In the genomic region with DNA sequence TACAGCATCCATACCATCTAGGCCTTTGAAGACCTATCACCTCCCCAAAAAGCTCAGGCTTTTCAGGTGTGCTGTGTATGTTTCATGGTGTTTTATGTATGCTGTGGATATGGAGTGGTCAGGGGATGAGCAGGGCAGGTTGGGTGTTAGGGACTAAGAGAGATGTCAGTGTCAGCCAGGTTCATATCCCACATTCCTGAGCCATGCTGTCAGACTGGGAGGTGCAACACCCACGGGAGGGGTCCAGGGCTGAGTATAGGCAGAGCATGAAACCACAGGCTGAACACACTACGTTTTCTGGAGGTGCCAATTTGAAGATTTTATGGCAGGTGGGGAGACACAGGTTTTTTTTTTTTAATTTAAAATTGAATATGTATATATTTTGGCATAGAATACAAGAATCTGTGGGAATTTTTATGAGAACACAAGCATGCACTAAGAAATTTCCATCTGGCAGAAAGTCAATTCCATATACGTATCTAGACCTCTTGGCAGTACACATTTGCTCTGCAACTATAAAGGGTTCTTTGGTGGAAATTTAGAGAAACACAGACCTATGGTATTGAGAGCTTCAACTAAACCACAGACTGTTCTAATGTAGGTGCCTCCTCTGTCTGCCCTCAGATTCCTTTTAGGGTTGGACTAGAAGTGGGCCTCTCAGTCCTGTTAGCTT, we compare ENCODE assay signal across 1 cellular context.
TF ChIP-seq lines count a peak whose summit lies in the region.

No MANE protein-coding gene starts in this region.

TF ChIP-seq in HEK293, 187 proteins besides CTCF, POLR2A, EP300 and RAD21 (continued from another document):
- TF ChIP-seq, protein P1, sequence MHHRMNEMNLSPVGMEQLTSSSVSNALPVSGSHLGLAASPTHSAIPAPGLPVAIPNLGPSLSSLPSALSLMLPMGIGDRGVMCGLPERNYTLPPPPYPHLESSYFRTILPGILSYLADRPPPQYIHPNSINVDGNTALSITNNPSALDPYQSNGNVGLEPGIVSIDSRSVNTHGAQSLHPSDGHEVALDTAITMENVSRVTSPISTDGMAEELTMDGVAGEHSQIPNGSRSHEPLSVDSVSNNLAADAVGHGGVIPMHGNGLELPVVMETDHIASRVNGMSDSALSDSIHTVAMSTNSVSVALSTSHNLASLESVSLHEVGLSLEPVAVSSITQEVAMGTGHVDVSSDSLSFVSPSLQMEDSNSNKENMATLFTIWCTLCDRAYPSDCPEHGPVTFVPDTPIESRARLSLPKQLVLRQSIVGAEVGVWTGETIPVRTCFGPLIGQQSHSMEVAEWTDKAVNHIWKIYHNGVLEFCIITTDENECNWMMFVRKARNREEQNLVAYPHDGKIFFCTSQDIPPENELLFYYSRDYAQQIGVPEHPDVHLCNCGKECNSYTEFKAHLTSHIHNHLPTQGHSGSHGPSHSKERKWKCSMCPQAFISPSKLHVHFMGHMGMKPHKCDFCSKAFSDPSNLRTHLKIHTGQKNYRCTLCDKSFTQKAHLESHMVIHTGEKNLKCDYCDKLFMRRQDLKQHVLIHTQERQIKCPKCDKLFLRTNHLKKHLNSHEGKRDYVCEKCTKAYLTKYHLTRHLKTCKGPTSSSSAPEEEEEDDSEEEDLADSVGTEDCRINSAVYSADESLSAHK (tag by site-specific recombination; IDR thresholded peaks at IDR 0.05), result no peak
- no peak for TF ChIP-seq ZFP41 (tag by site-specific recombination; IDR thresholded peaks at IDR 0.05; ENCODE audit: borderline replicate concordance)
- TF ChIP-seq, protein P2, sequence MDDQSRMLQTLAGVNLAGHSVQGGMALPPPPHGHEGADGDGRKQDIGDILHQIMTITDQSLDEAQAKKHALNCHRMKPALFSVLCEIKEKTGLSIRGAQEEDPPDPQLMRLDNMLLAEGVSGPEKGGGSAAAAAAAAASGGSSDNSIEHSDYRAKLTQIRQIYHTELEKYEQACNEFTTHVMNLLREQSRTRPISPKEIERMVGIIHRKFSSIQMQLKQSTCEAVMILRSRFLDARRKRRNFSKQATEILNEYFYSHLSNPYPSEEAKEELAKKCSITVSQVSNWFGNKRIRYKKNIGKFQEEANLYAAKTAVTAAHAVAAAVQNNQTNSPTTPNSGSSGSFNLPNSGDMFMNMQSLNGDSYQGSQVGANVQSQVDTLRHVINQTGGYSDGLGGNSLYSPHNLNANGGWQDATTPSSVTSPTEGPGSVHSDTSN (CRISPR knock-in tag; IDR thresholded peaks at IDR 0.05), result no peak
- no peak for TF ChIP-seq ZNF157 (tag by site-specific recombination; IDR thresholded peaks at IDR 0.05)
- no peak for TF ChIP-seq PRDM1 (tag by site-specific recombination; IDR thresholded peaks at IDR 0.05)
- TF ChIP-seq ZNF19 (tag by site-specific recombination; IDR thresholded peaks at IDR 0.05; ENCODE audit: low read depth), result no peak
- no peak for TF ChIP-seq ZNF701 (tag by site-specific recombination; IDR thresholded peaks at IDR 0.05)
- TF ChIP-seq, protein P3, sequence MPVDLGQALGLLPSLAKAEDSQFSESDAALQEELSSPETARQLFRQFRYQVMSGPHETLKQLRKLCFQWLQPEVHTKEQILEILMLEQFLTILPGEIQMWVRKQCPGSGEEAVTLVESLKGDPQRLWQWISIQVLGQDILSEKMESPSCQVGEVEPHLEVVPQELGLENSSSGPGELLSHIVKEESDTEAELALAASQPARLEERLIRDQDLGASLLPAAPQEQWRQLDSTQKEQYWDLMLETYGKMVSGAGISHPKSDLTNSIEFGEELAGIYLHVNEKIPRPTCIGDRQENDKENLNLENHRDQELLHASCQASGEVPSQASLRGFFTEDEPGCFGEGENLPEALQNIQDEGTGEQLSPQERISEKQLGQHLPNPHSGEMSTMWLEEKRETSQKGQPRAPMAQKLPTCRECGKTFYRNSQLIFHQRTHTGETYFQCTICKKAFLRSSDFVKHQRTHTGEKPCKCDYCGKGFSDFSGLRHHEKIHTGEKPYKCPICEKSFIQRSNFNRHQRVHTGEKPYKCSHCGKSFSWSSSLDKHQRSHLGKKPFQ (tag by site-specific recombination; IDR thresholded peaks at IDR 0.05), result no peak
- TF ChIP-seq EGR2 (tag by site-specific recombination; IDR thresholded peaks at IDR 0.05; ENCODE audit: low read depth), result peak; percentile 62
- TF ChIP-seq YY1 (tag by site-specific recombination; IDR thresholded peaks at IDR 0.05), result no peak
- no peak for TF ChIP-seq KLF16 (tag by site-specific recombination; IDR thresholded peaks at IDR 0.05)
